Comparison of ENCODE assay signal across 20 cellular contexts in genomic region chr21:45835301-45836267, GRCh38.
"Had no signal": no experiment of that assay in that cellular context is flagged by ENCODE, and none has a peak within 500 bp of the region (broad histone marks: within the 10 kb centered on the region; RNA-seq: fewer than 3 reads in every experiment).

No MANE protein-coding gene starts in this region.

- DNase-seq: activated B cell treated with CpG ODN at 0.5 μM for 24 hours; activated CD4-positive, alpha-beta T cell treated with anti-CD3 and anti-CD28 coated beads for 48 hours; activated CD8-positive, alpha-beta T cell treated with anti-CD3 and anti-CD28 coated beads for 36 hours; activated naive CD4-positive, alpha-beta T cell treated with anti-CD3 and anti-CD28 coated beads for 36 hours; activated naive CD8-positive, alpha-beta T cell treated with anti-CD3 and anti-CD28 coated beads, Interleukin-2, amount 50 U/mL, for 24 hours; erythroblast; mammary epithelial cell; mucosa of descending colon; right cardiac atrium; stimulated activated CD4-positive, alpha-beta T cell treated with anti-CD3 and anti-CD28 coated beads, Interleukin-4, amount 100 ng/mL, for 24 hours; stimulated activated naive CD8-positive, alpha-beta T cell treated with anti-CD3 and anti-CD28 coated beads, Interleukin-15, amount 100 ng/mL, for 72 hours; T-helper 2 cell had no signal

- H3K27ac Mint-ChIP-seq: activated B cell treated with CpG ODN at 0.5 μM for 24 hours; activated CD8-positive, alpha-beta T cell treated with anti-CD3 and anti-CD28 coated beads for 36 hours; activated naive CD4-positive, alpha-beta T cell treated with anti-CD3 and anti-CD28 coated beads for 36 hours; activated naive CD8-positive, alpha-beta T cell treated with anti-CD3 and anti-CD28 coated beads, Interleukin-2, amount 50 U/mL, for 24 hours; activated T-helper 2 cell treated with anti-CD3 and anti-CD28 coated beads, Interferon-gamma antibody, Interleukin-2, Interleukin-4, amounts not matched to agents 10 μg/mL and 5 μg/mL and 100 μg/mL, durations not matched to agents 14 hours and 24 hours and 36 hours; naive thymus-derived CD4-positive, alpha-beta T cell; stimulated activated naive CD8-positive, alpha-beta T cell treated with anti-CD3 and anti-CD28 coated beads, Interleukin-15, amount 100 ng/mL, for 72 hours had no signal

- FAIRE-seq: islet of Langerhans, TTC549 had no signal

- H3K4me1 Mint-ChIP-seq: activated B cell treated with CpG ODN at 0.5 μM for 24 hours; naive thymus-derived CD4-positive, alpha-beta T cell had no signal

- H3K9me3 Mint-ChIP-seq: activated B cell treated with CpG ODN at 0.5 μM for 24 hours; activated naive CD4-positive, alpha-beta T cell treated with anti-CD3 and anti-CD28 coated beads for 36 hours had no signal

- H3K27me3 Mint-ChIP-seq: activated B cell treated with CpG ODN at 0.5 μM for 24 hours; activated CD8-positive, alpha-beta T cell treated with anti-CD3 and anti-CD28 coated beads for 36 hours; activated naive CD8-positive, alpha-beta T cell treated with anti-CD3 and anti-CD28 coated beads, Interleukin-2, amount 50 U/mL, for 24 hours; naive thymus-derived CD4-positive, alpha-beta T cell; stimulated activated naive CD8-positive, alpha-beta T cell treated with anti-CD3 and anti-CD28 coated beads, Interleukin-15, amount 100 ng/mL, for 72 hours had no signal

- H3K4me3 ChIP-seq: breast epithelium, mucosa of descending colon, prostate gland, skin epidermis had no signal

- H3K9me3 ChIP-seq: prostate gland had no signal

- H3K27ac ChIP-seq: breast epithelium, prostate gland, skin epidermis had no signal

- H3K27me3 ChIP-seq: breast epithelium had no signal

- H3K36me3 ChIP-seq: breast epithelium, prostate gland had no signal

- ATAC-seq: activated CD8-positive, alpha-beta T cell treated with anti-CD3 and anti-CD28 coated beads for 36 hours; activated naive CD8-positive, alpha-beta T cell treated with anti-CD3 and anti-CD28 coated beads, Interleukin-2, amount 50 U/mL, for 24 hours; left lobe of liver; mucosa of descending colon; naive thymus-derived CD4-positive, alpha-beta T cell; right cardiac atrium; stimulated activated naive CD8-positive, alpha-beta T cell treated with anti-CD3 and anti-CD28 coated beads, Interleukin-15, amount 100 ng/mL, for 72 hours had no signal

- H3K36me3 Mint-ChIP-seq: naive thymus-derived CD4-positive, alpha-beta T cell had no signal

- H3K4me3 Mint-ChIP-seq: activated B cell treated with CpG ODN at 0.5 μM for 24 hours; activated CD8-positive, alpha-beta T cell treated with anti-CD3 and anti-CD28 coated beads for 36 hours; activated naive CD4-positive, alpha-beta T cell treated with anti-CD3 and anti-CD28 coated beads for 36 hours; activated naive CD8-positive, alpha-beta T cell treated with anti-CD3 and anti-CD28 coated beads, Interleukin-2, amount 50 U/mL, for 24 hours; naive thymus-derived CD4-positive, alpha-beta T cell; stimulated activated naive CD8-positive, alpha-beta T cell treated with anti-CD3 and anti-CD28 coated beads, Interleukin-15, amount 100 ng/mL, for 72 hours had no signal

- H3K4me1 ChIP-seq: breast epithelium, prostate gland had no signal
